ENCODE assay signal across 19 cellular contexts in the genomic region with DNA sequence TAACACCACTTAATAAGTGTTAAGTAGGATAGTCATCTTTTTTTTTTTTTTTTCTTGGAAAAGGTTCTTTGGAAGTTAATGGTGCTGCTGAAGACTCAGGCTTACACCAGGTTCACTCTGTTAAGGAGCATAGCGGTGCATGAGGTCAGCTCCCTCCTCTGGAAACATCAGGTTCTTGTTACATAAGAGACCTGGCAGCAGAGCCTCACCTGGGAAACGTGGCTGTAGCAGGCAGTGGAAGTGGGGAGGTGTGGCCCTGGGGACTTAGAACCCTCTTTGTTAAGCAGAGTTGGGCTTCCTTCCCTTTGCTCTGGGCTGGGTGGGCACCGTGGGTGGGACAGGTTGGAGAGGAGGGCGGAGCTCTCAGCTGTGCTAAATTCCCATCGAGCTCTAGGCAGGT.
DNase-seq lines count a peak whose midpoint lies in the region; ATAC-seq and TF ChIP-seq lines count a peak whose summit lies in the region.
"Had no signal": no experiment of that assay in that cellular context is flagged by ENCODE, and none has a peak within 500 bp of the region (broad histone marks: within the 10 kb centered on the region; RNA-seq: fewer than 3 reads in every experiment).

No MANE protein-coding gene starts in this region.

- H3K4me3 ChIP-seq in hepatocyte (no peak overlapping the region), upper lobe of right lung (no peak overlapping the region)

- no peak for TF ChIP-seq CTCF in hepatocyte (IDR thresholded peaks at IDR 0.05; ENCODE audit: poor library complexity)
- no peak for TF ChIP-seq CTCF in upper lobe of right lung (IDR thresholded peaks at IDR 0.05)

- H3K4me1 ChIP-seq in hepatocyte (ENCODE audit: insufficient read depth) (no peaks in the 10 kb centered on the region), upper lobe of right lung (no peaks in the 10 kb centered on the region)

- peak; percentile 70 for ATAC-seq in upper lobe of right lung
- ATAC-seq: PC-3 had no signal

- no peaks in the 10 kb centered on the region for H3K9me2 ChIP-seq in hepatocyte (replicated peaks; ENCODE audit: insufficient read depth)

- no peak overlapping the region for H3K27ac Mint-ChIP-seq in T-helper 2 cell treated with Interferon-gamma antibody and Interleukin-4, amounts not matched to agents 5 μg/mL and 100 μg/mL, for 36 hours
- H3K27ac Mint-ChIP-seq: CD14-positive monocyte; T-helper 1 cell treated with Interleukin-12 subunit alpha and Interleukin-12 subunit beta and Interleukin-4 antibody, amounts not matched to agents 30 μg/mL and 1 μg/mL, for 36 hours had no signal

- H3K9me3 Mint-ChIP-seq in T-helper 2 cell treated with Interferon-gamma antibody and Interleukin-4, amounts not matched to agents 5 μg/mL and 100 μg/mL, for 36 hours = no peaks in the 10 kb centered on the region
- H3K9me3 Mint-ChIP-seq: T-helper 1 cell treated with Interleukin-12 subunit alpha and Interleukin-12 subunit beta and Interleukin-4 antibody, amounts not matched to agents 30 μg/mL and 1 μg/mL, for 36 hours had no signal

- H3K36me3 ChIP-seq in KOPT-K1 (ENCODE audit: insufficient read depth, low read length) = no peaks in the 10 kb centered on the region
- H3K36me3 ChIP-seq in hepatocyte (replicated peaks; ENCODE audit: insufficient read depth, low read depth) = no peaks in the 10 kb centered on the region
- no peaks in the 10 kb centered on the region for H3K36me3 ChIP-seq in upper lobe of right lung

- no peak overlapping the region for H3K4me3 Mint-ChIP-seq in T-helper 2 cell treated with Interferon-gamma antibody and Interleukin-4, amounts not matched to agents 5 μg/mL and 100 μg/mL, for 36 hours
- H3K4me3 Mint-ChIP-seq: CD14-positive monocyte; T-helper 1 cell treated with Interleukin-12 subunit alpha and Interleukin-12 subunit beta and Interleukin-4 antibody, amounts not matched to agents 30 μg/mL and 1 μg/mL, for 36 hours had no signal

- WGBS in hepatocyte (ENCODE audit: low lambda C conversion rate, missing lambda C conversion rate) = 58% methylated on average over 5 of the region's 5 CpGs

- DNase-seq in NCI-H748 (lab: John Stamatoyannopoulos, UW; ENCODE audit: unreplicated experiment) = peak; percentile 56
- no peak for DNase-seq in NCI-H748 treated with DMSO at 0.1 percent for 48 hours (lab: John Stamatoyannopoulos, UW)
- DNase-seq in hepatocyte (ENCODE audit: low spot score) = peak; percentile 27
- DNase-seq in upper lobe of right lung = no peak
- no peak for DNase-seq in T-helper 2 cell treated with Interferon-gamma antibody and Interleukin-4, amounts not matched to agents 5 μg/mL and 100 μg/mL, for 36 hours (ENCODE audit: low spot score)
- DNase-seq in NCI-H2227 (lab: John Stamatoyannopoulos, UW; ENCODE audit: unreplicated experiment) = no peak
- DNase-seq: HCEC 1CT, KBM-7, NCI-H1105, NCI-H146, NCI-H2029, NCI-H2171 treated with DMSO at 0.1 percent for 48 hours, NCI-H510A, PC-3, Right ventricle myocardium superior had no signal

- H3K27me3 Mint-ChIP-seq in T-helper 2 cell treated with Interferon-gamma antibody and Interleukin-4, amounts not matched to agents 5 μg/mL and 100 μg/mL, for 36 hours (ENCODE audit: low read depth) = peaks cover 20% of the 10 kb centered on the region

- H3K27ac ChIP-seq in KOPT-K1 (ENCODE audit: low read depth, low read length, poor library complexity, severe bottlenecking) (peak overlapping the region; percentile 91), hepatocyte (no peak overlapping the region), upper lobe of right lung (no peak overlapping the region)
- H3K27ac ChIP-seq: HL-60 had no signal

- no peaks in the 10 kb centered on the region for H3K36me3 Mint-ChIP-seq in T-helper 2 cell treated with Interferon-gamma antibody and Interleukin-4, amounts not matched to agents 5 μg/mL and 100 μg/mL, for 36 hours (ENCODE audit: low read depth)
- H3K36me3 Mint-ChIP-seq: CD14-positive monocyte had no signal

- H4K20me1 ChIP-seq in hepatocyte (ENCODE audit: insufficient read depth, poor library complexity, severe bottlenecking) = no peaks in the 10 kb centered on the region

- no peak overlapping the region for H2AFZ ChIP-seq in hepatocyte

- peaks cover 20% of the 10 kb centered on the region for H3K9me3 ChIP-seq in KOPT-K1 (ENCODE audit: insufficient read depth, low read length, poor library complexity, severe bottlenecking)
- no peaks in the 10 kb centered on the region for H3K9me3 ChIP-seq in hepatocyte (ENCODE audit: low read depth)
- H3K9me3 ChIP-seq in upper lobe of right lung = no peaks in the 10 kb centered on the region

- no peaks in the 10 kb centered on the region for H3K79me2 ChIP-seq in hepatocyte

- H3K4me1 Mint-ChIP-seq in T-helper 2 cell treated with Interferon-gamma antibody and Interleukin-4, amounts not matched to agents 5 μg/mL and 100 μg/mL, for 36 hours (ENCODE audit: low read depth) = peaks cover 5% of the 10 kb centered on the region
- H3K4me1 Mint-ChIP-seq: CD14-positive monocyte had no signal

- H3K27me3 ChIP-seq in hepatocyte = no peaks in the 10 kb centered on the region
- no peaks in the 10 kb centered on the region for H3K27me3 ChIP-seq in upper lobe of right lung

- intact Hi-C loops in upper lobe of right lung (cut with DNase I) = no loop called here

- no peak overlapping the region for H3K4me2 ChIP-seq in hepatocyte

Comparison
In these comparisons a context has a peak if more than half of its experiments do, and no peak if none do; other contexts are left out.
1. DNase-seq: peak in NCI-H748 (single experiment) and hepatocyte (single experiment); none in NCI-H748 treated with DMSO at 0.1 percent for 48 hours (single experiment), upper lobe of right lung (single experiment), T-helper 2 cell treated with Interferon-gamma antibody and Interleukin-4, amounts not matched to agents 5 μg/mL and 100 μg/mL, for 36 hours (single experiment) and NCI-H2227 (single experiment).